Comparison of ENCODE assay signal across 25 cellular contexts in the genomic region with DNA sequence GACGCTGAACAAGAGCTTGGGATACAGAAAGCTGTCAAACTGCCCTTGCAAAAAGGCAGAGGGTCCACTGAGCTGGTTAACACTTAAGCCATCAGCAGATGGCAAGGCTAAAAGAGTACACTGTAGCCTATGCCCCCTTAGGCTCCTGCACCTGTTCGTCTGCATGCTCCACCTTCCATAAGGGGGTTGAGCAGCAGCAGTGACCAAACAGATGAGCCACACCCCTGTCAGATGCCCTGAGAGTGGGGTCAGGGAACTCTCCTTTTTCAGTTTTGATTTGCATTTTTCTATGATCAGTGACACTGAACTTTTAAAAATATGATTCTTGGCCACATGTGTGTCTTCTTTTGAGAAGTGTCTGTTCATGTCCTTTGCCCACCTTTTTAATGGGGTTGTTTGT.
"Had no signal": no experiment of that assay in that cellular context is flagged by ENCODE, and none has a peak within 500 bp of the region (broad histone marks: within the 10 kb centered on the region; RNA-seq: fewer than 3 reads in every experiment).

No MANE protein-coding gene starts in this region.

- H3K4me3 ChIP-seq: pancreas, psoas muscle, right lobe of liver, sigmoid colon, stomach, thoracic aorta, thyroid gland, tibial nerve, upper lobe of left lung, vagina had no signal

- H3K4me1 ChIP-seq: pancreas, psoas muscle, right lobe of liver, sigmoid colon, stomach, thyroid gland, tibial nerve, upper lobe of left lung, vagina had no signal

- H3K36me3 ChIP-seq: neutrophil, pancreas, right lobe of liver, sigmoid colon, stomach, thoracic aorta, thyroid gland, tibial nerve, upper lobe of left lung, vagina had no signal

- H3K9me3 ChIP-seq: neutrophil, pancreas, right lobe of liver, thyroid gland, vagina had no signal

- H3K27me3 ChIP-seq: neutrophil, pancreas, right lobe of liver, sigmoid colon, stomach, thyroid gland, tibial nerve, upper lobe of left lung, vagina had no signal

- ATAC-seq: naive thymus-derived CD4-positive, alpha-beta T cell; natural killer cell treated with Interleukin-12 subunit alpha and Interleukin-12 subunit beta and Interleukin-15 and Interleukin-18, amount 100 ng/mL, for 72 hours; pancreas; psoas muscle; right cardiac atrium; right lobe of liver; stimulated activated memory B cell treated with anti-CD40 and anti-IgM and Interleukin-4, amounts not matched to agents 10 μg/mL and 1 μg/mL and 100 μg/mL, for 72 hours had no signal

- DNase-seq: naive thymus-derived CD4-positive, alpha-beta T cell; nephron progenitor cell; nucleus accumbens; pancreas; psoas muscle; right cardiac atrium; right lobe of liver; sigmoid colon; small intestine; stimulated activated CD4-positive, alpha-beta T cell treated with anti-CD3 and anti-CD28 coated beads, Interleukin-15, amount 100 ng/mL, for 24 hours; stimulated activated CD4-positive, alpha-beta T cell treated with anti-CD3 and anti-CD28 coated beads, Interleukin-2, amount 100 ng/mL, for 24 hours; stimulated activated CD4-positive, alpha-beta T cell treated with anti-CD3 and anti-CD28 coated beads, Interleukin-2, amount 100 ng/mL, for 48 hours; stimulated activated CD4-positive, alpha-beta T cell treated with anti-CD3 and anti-CD28 coated beads, Interleukin-4, amount 100 ng/mL, for 4 hours; stimulated activated CD8-positive, alpha-beta memory T cell treated with anti-CD3 and anti-CD28 coated beads, Interleukin-4, amount 100 ng/mL, for 48 hours; stimulated activated naive CD4-positive, alpha-beta T cell; stomach; thyroid gland; trophoblast cell; upper lobe of left lung had no signal

- H3K27ac ChIP-seq: neutrophil, pancreas, psoas muscle, right lobe of liver, sigmoid colon, stomach, thoracic aorta, thyroid gland, tibial nerve, upper lobe of left lung, vagina had no signal
